ENCODE assay signal across 32 cellular contexts in the genomic region with DNA sequence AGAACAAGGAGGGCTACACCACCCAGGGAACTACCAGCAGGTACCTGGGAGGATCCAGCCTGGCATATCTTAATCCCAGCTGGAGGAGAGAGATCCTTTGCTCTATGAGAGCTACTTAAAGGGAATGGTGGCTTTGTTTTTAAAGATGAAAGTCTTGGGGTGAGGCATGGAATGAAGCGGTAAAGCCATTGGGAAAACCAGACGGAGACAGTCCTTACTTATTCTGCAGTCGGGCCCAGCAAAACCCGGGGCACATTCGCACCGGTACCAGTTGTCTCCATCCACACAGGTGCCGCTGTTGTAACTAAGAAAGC. TPM values are rescaled to one million over a fixed set of nuclear protein-coding genes. Genes with fewer than 3 reads are reported as not detected.
DNase-seq lines count a peak whose midpoint lies in the region; ATAC-seq and TF ChIP-seq lines count a peak whose summit lies in the region.
"Had no signal": no experiment of that assay in that cellular context is flagged by ENCODE, and none has a peak within 500 bp of the region (broad histone marks: within the 10 kb centered on the region; RNA-seq: fewer than 3 reads in every experiment).

No MANE protein-coding gene starts in this region.

- no peaks in the 10 kb centered on the region for H3K27me3 Mint-ChIP-seq in mesothelial cell of epicardium (ENCODE audit: low read depth)
- H3K27me3 Mint-ChIP-seq in activated CD8-positive, alpha-beta T cell treated with anti-CD3 and anti-CD28 coated beads for 36 hours = no peaks in the 10 kb centered on the region
- H3K27me3 Mint-ChIP-seq: activated naive CD8-positive, alpha-beta T cell treated with anti-CD3 and anti-CD28 coated beads, Interleukin-2, amount 10 ng/mL, durations not matched to agents 7 days and 5 days had no signal

- H3K4me1 Mint-ChIP-seq in mesothelial cell of epicardium = peaks cover 47% of the 10 kb centered on the region
- no peaks in the 10 kb centered on the region for H3K4me1 Mint-ChIP-seq in activated CD8-positive, alpha-beta T cell treated with anti-CD3 and anti-CD28 coated beads for 36 hours (ENCODE audit: low read depth)
- H3K4me1 Mint-ChIP-seq: CD4-positive, CD25-positive, alpha-beta regulatory T cell had no signal

- no peak for TF ChIP-seq RAD21 in SK-N-SH (IDR thresholded peaks at IDR 0.05; ENCODE audit: low read length)

- H3K27ac Mint-ChIP-seq in mesothelial cell of epicardium = peak overlapping the region; percentile 30
- no peak overlapping the region for H3K27ac Mint-ChIP-seq in activated CD8-positive, alpha-beta T cell treated with anti-CD3 and anti-CD28 coated beads for 36 hours
- H3K27ac Mint-ChIP-seq: activated naive CD8-positive, alpha-beta T cell treated with anti-CD3 and anti-CD28 coated beads, Interleukin-2, amount 10 ng/mL, durations not matched to agents 7 days and 5 days; CD4-positive, CD25-positive, alpha-beta regulatory T cell had no signal

- TF ChIP-seq CTCF in SK-N-SH (IDR thresholded peaks at IDR 0.05) (no peak), brain microvascular endothelial cell (IDR thresholded peaks at IDR 0.05; ENCODE audit: low read depth, low read length, missing control alignments) (no peak), mesothelial cell of epicardium (IDR thresholded peaks at IDR 0.05; ENCODE audit: unreplicated experiment) (no peak), thoracic aorta (IDR thresholded peaks at IDR 0.05) (no peak)
- TF ChIP-seq CTCF in activated CD8-positive, alpha-beta T cell treated with anti-CD3 and anti-CD28 coated beads for 36 hours (IDR thresholded peaks at IDR 0.05) = no peak

- no peak for DNase-seq in SK-N-SH
- no peak for DNase-seq in brain microvascular endothelial cell
- DNase-seq in mesothelial cell of epicardium (ENCODE audit: low spot score in 2 of 2, unreplicated experiment in 2 of 2) = no peak
- no peak for DNase-seq in thoracic aorta (ENCODE audit: low spot score)
- no peak for DNase-seq in effector CD4-positive, alpha-beta T cell
- DNase-seq in activated CD8-positive, alpha-beta T cell treated with anti-CD3 and anti-CD28 coated beads for 36 hours = no peak
- DNase-seq: 8988T; activated CD4-positive, alpha-beta T cell treated with anti-CD3 and anti-CD28 coated beads for 4 hours; activated CD8-positive, alpha-beta memory T cell treated with anti-CD3 and anti-CD28 coated beads for 24 hours; activated gamma-delta T cell; activated naive CD8-positive, alpha-beta T cell treated with anti-CD3 and anti-CD28 coated beads, Interleukin-2, amount 10 ng/mL, durations not matched to agents 7 days and 5 days; Calu3; CD4-positive, CD25-positive, alpha-beta regulatory T cell; cerebellar nuclear complex; DMS79; H7; KG1; left lung; NCI-H187 treated with DMSO at 0.1 percent for 48 hours; NCI-H526 treated with DMSO at 0.1 percent for 48 hours; nucleus accumbens; PC-9; Right ventricle myocardium superior; stimulated activated naive CD4-positive, alpha-beta T cell treated with Interleukin-2 at 50 U/mL for 16 hours; SW 1271; T-helper 9 cell had no signal

- H3K4me3 ChIP-seq in SK-N-SH (ENCODE audit: low read depth in 2 of 2, low read length in 1 of 2) = no peak overlapping the region
- no peak overlapping the region for H3K4me3 ChIP-seq in brain microvascular endothelial cell (ENCODE audit: low read depth, low read length)
- H3K4me3 ChIP-seq in thoracic aorta = no peak overlapping the region
- H3K4me3 ChIP-seq: left lung, PC-9, skin epidermis, uterus had no signal

- CTCF ChIA-PET in SK-N-SH (lab: Yijun Ruan, JAX) = interaction anchor here (2.3 kb wide), 1 partner anchor 12 kb away, joined by 10 read pairs; no protein-coding TSS in a partner anchor
- CTCF ChIA-PET in activated CD8-positive, alpha-beta T cell treated with anti-CD3 and anti-CD28 coated beads for 36 hours (lab: Charles Lee) = no interaction called here

- H2AFZ ChIP-seq in SK-N-SH (ENCODE audit: low read depth) = no peak overlapping the region
- H2AFZ ChIP-seq: PC-9 had no signal

- in situ Hi-C loops in brain microvascular endothelial cell (cut with HindIII; ENCODE audit: low pct_ligation_motif_present, low sequenced_read_pairs) = no loop called here

- WGBS in SK-N-SH (ENCODE audit: low lambda C conversion rate) = 96% methylated on average over 7 of the region's 7 CpGs

- H3K36me3 Mint-ChIP-seq in mesothelial cell of epicardium = peaks cover 65% of the 10 kb centered on the region
- H3K36me3 Mint-ChIP-seq in activated CD8-positive, alpha-beta T cell treated with anti-CD3 and anti-CD28 coated beads for 36 hours (ENCODE audit: low read depth) = no peaks in the 10 kb centered on the region
- H3K36me3 Mint-ChIP-seq: CD4-positive, CD25-positive, alpha-beta regulatory T cell had no signal

- ATAC-seq in SK-N-SH treated with all-trans-retinoic acid at 6 μM for 48 hours = no peak
- no peak for ATAC-seq in thoracic aorta (ENCODE audit: insufficient number of reproducible peaks, low FRiP score, low read depth)
- no peak for ATAC-seq in HG02852 (IDR thresholded peaks at IDR 0.05; ENCODE audit: unreplicated experiment)
- ATAC-seq in activated CD8-positive, alpha-beta T cell treated with anti-CD3 and anti-CD28 coated beads for 36 hours = no peak
- ATAC-seq: left lung had no signal

- TF ChIP-seq EP300 in SK-N-SH (IDR thresholded peaks at IDR 0.05; ENCODE audit: borderline replicate concordance in 1 of 2, low read depth in 1 of 2, low read length in 1 of 2) = no peak

- H3K9me3 Mint-ChIP-seq in mesothelial cell of epicardium = no peaks in the 10 kb centered on the region
- no peaks in the 10 kb centered on the region for H3K9me3 Mint-ChIP-seq in activated CD8-positive, alpha-beta T cell treated with anti-CD3 and anti-CD28 coated beads for 36 hours
- H3K9me3 Mint-ChIP-seq: activated naive CD8-positive, alpha-beta T cell treated with anti-CD3 and anti-CD28 coated beads, Interleukin-2, amount 10 ng/mL, durations not matched to agents 7 days and 5 days had no signal

- H3K4me1 ChIP-seq in SK-N-SH (ENCODE audit: control insufficient read depth in 1 of 2, insufficient read depth in 2 of 2, low read depth in 1 of 2, low read length in 1 of 2) (peaks cover 0 to 56% of the 10 kb centered on the region in 2 experiments; a peak in 3 of 4 replicates), thoracic aorta (ENCODE audit: control insufficient read depth in 1 of 2, low read depth in 2 of 2) (peaks cover 14 to 83% of the 10 kb centered on the region in 2 donors)
- H3K4me1 ChIP-seq: left lung had no signal

- POLR2A ChIA-PET in SK-N-SH (lab: Yijun Ruan, JAX) = no interaction called here
- POLR2A ChIA-PET in activated CD8-positive, alpha-beta T cell treated with anti-CD3 and anti-CD28 coated beads for 36 hours (lab: Charles Lee) = no interaction called here

- H3K4me2 ChIP-seq in SK-N-SH = no peak overlapping the region
- H3K4me2 ChIP-seq: PC-9 had no signal

- H3K36me3 ChIP-seq in SK-N-SH (replicated peaks in 1 of 2; ENCODE audit: control insufficient read depth in 1 of 2, insufficient read depth in 2 of 2, low read length in 1 of 2) (peaks cover 58 to 90% of the 10 kb centered on the region in 2 experiments), brain microvascular endothelial cell (replicated peaks) (peaks cover 91% of the 10 kb centered on the region), thoracic aorta (peaks cover 80% of the 10 kb centered on the region)
- H3K36me3 ChIP-seq: uterus had no signal

- peaks cover 9% of the 10 kb centered on the region for H3K79me2 ChIP-seq in SK-N-SH (ENCODE audit: insufficient read depth)

- H3K9ac ChIP-seq in SK-N-SH = no peak overlapping the region

- H3K4me3 Mint-ChIP-seq in mesothelial cell of epicardium = no peak overlapping the region
- no peak overlapping the region for H3K4me3 Mint-ChIP-seq in activated CD8-positive, alpha-beta T cell treated with anti-CD3 and anti-CD28 coated beads for 36 hours
- H3K4me3 Mint-ChIP-seq: CD4-positive, CD25-positive, alpha-beta regulatory T cell had no signal

- H3K27ac ChIP-seq in SK-N-SH (ENCODE audit: low read depth in 2 of 2, low read length in 1 of 2) = peak overlapping the region; percentile 62 to 81
- peak overlapping the region; percentile 45 for H3K27ac ChIP-seq in brain microvascular endothelial cell
- H3K27ac ChIP-seq in thoracic aorta = peak overlapping the region; percentile 98 to 100
- H3K27ac ChIP-seq: HL-60, left lung, PC-9, VCaP had no signal

- intact Hi-C loops in activated CD8-positive, alpha-beta T cell treated with anti-CD3 and anti-CD28 coated beads for 36 hours (cut with micrococcal nuclease) = no loop called here

- no peaks in the 10 kb centered on the region for H3K9me3 ChIP-seq in SK-N-SH
- H3K9me3 ChIP-seq in thoracic aorta = no peaks in the 10 kb centered on the region
- H3K9me3 ChIP-seq: left lung, uterus had no signal

- H4K20me1 ChIP-seq in SK-N-SH (ENCODE audit: insufficient read depth) = no peaks in the 10 kb centered on the region; the same call in 1 of the 2 replicates

- H3K9me2 ChIP-seq in SK-N-SH = no peaks in the 10 kb centered on the region

- H3F3A ChIP-seq in SK-N-SH (replicated peaks; ENCODE audit: insufficient read depth) = peaks cover 29% of the 10 kb centered on the region

- H3K27me3 ChIP-seq in SK-N-SH (ENCODE audit: insufficient read depth) (no peaks in the 10 kb centered on the region), brain microvascular endothelial cell (replicated peaks) (no peaks in the 10 kb centered on the region), thoracic aorta (replicated peaks; ENCODE audit: insufficient read depth) (no peaks in the 10 kb centered on the region)
- H3K27me3 ChIP-seq: left lung, uterus had no signal

TF ChIP-seq in SK-N-SH, 30 proteins besides CTCF, POLR2A, EP300 and RAD21 (continues in another document):
- no peak for TF ChIP-seq TCF12 (IDR thresholded peaks at IDR 0.05)

RNA-seq across cellular contexts. Expression of gene JAG1, which starts 30.3 kb away (rescaled TPM):
- polyA plus RNA-seq in SK-N-SH (2012; rRNA removed) = 6.0 and 7.7 TPM in 2 replicates
- polyA plus RNA-seq in SK-N-SH (2012; cell fraction: cytosol; rRNA removed) = 3.7 TPM in 2 replicates
- polyA plus RNA-seq in SK-N-SH (2012; cell fraction: nucleus; rRNA removed) = 27.9 and 48.5 TPM in 2 replicates
- total RNA-seq in mesothelial cell of epicardium (70.6 to 74.1 TPM (median 70.9 TPM) in 3 replicates), thoracic aorta (100 to 1,000 TPM; 237 to 253 TPM)
- total RNA-seq in activated CD8-positive, alpha-beta T cell treated with anti-CD3 and anti-CD28 coated beads for 36 hours = under 1 TPM; 0.41 to 0.58 TPM

Comparison
In these comparisons a context has a peak if more than half of its experiments do, and no peak if none do; other contexts are left out.
1. H3K27ac ChIP-seq: peak in every context shown above with its lines; median percentile 99 in thoracic aorta; 72 in SK-N-SH; 45 in brain microvascular endothelial cell.
2. RNA of gene JAG1, which starts 30.3 kb away (total RNA-seq): 237 to 253 TPM in thoracic aorta and 70.6 to 74.1 TPM in mesothelial cell of epicardium; 0.41 to 0.58 TPM in activated CD8-positive, alpha-beta T cell treated with anti-CD3 and anti-CD28 coated beads for 36 hours; every median in the first group is over 10 times any median in the second.